ENCODE assay signal across 34 cellular contexts in the genomic region with DNA sequence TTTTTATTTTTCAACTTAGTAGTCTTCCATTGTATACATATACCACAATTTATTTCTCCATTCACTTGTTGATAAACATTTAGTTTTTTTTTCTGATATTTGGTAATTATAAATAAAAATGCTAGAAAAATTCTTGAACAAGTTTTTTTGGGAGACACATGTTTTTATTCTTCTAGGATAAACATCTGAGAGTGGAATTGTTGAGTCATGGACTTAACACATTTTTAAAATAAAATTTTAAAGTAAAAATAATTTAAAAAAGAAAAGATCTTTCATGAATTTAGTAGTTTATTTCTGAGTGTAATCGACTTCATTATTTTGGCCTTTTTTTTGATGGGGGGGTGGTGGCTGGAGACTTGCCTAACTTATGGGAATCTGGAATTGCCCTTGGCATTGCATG.
"Had no signal": no experiment of that assay in that cellular context is flagged by ENCODE, and none has a peak within 500 bp of the region (broad histone marks: within the 10 kb centered on the region; RNA-seq: fewer than 3 reads in every experiment).

No MANE protein-coding gene starts in this region.

- H3K27ac Mint-ChIP-seq: activated CD4-positive, alpha-beta memory T cell treated with anti-CD3 and anti-CD28 coated beads, Interleukin-2, amount 10 ng/mL, durations not matched to agents 7 days and 5 days; activated CD8-positive, alpha-beta memory T cell treated with anti-CD3 and anti-CD28 coated beads, Interleukin-2, amount 10 ng/mL, durations not matched to agents 7 days and 5 days; activated naive CD4-positive, alpha-beta T cell treated with anti-CD3 and anti-CD28 coated beads, Interleukin-2, amount 10 ng/mL, durations not matched to agents 7 days and 5 days; activated naive CD8-positive, alpha-beta T cell; activated naive CD8-positive, alpha-beta T cell treated with anti-CD3 and anti-CD28 coated beads, Interleukin-2, amount 50 U/mL, for 24 hours had no signal

- H3K4me3 Mint-ChIP-seq: activated CD4-positive, alpha-beta memory T cell treated with anti-CD3 and anti-CD28 coated beads, Interleukin-2, amount 10 ng/mL, durations not matched to agents 7 days and 5 days; activated CD8-positive, alpha-beta memory T cell treated with anti-CD3 and anti-CD28 coated beads, Interleukin-2, amount 10 ng/mL, durations not matched to agents 7 days and 5 days; activated naive CD4-positive, alpha-beta T cell treated with anti-CD3 and anti-CD28 coated beads, Interleukin-2, amount 10 ng/mL, durations not matched to agents 7 days and 5 days; activated naive CD8-positive, alpha-beta T cell; activated naive CD8-positive, alpha-beta T cell treated with anti-CD3 and anti-CD28 coated beads, Interleukin-2, amount 50 U/mL, for 24 hours had no signal

- H3K27me3 ChIP-seq: brain microvascular endothelial cell, Peyer's patch, SJSA1 had no signal

- H3K4me1 ChIP-seq: Peyer's patch, SJSA1 had no signal

- H3K27me3 Mint-ChIP-seq: activated CD4-positive, alpha-beta memory T cell treated with anti-CD3 and anti-CD28 coated beads, Interleukin-2, amount 10 ng/mL, durations not matched to agents 7 days and 5 days; activated CD8-positive, alpha-beta memory T cell treated with anti-CD3 and anti-CD28 coated beads, Interleukin-2, amount 10 ng/mL, durations not matched to agents 7 days and 5 days; activated naive CD4-positive, alpha-beta T cell treated with anti-CD3 and anti-CD28 coated beads, Interleukin-2, amount 10 ng/mL, durations not matched to agents 7 days and 5 days had no signal

- H3K4me3 ChIP-seq: Peyer's patch, SJSA1 had no signal

- ATAC-seq: activated CD8-positive, alpha-beta memory T cell treated with anti-CD3 and anti-CD28 coated beads, Interleukin-2, amount 10 ng/mL, durations not matched to agents 7 days and 5 days; activated naive CD8-positive, alpha-beta T cell treated with anti-CD3 and anti-CD28 coated beads, Interleukin-2, amount 50 U/mL, for 24 hours; PC-3; SK-N-SH treated with all-trans-retinoic acid at 6 μM for 48 hours had no signal

- DNase-seq: activated CD4-positive, alpha-beta memory T cell treated with anti-CD3 and anti-CD28 coated beads, Interleukin-2, amount 10 ng/mL, durations not matched to agents 7 days and 5 days; activated CD4-positive, alpha-beta T cell treated with anti-CD3 and anti-CD28 coated beads for 1 hour; activated CD4-positive, alpha-beta T cell treated with anti-CD3 and anti-CD28 coated beads for 48 hours; activated CD4-positive, CD25-positive, alpha-beta regulatory T cell; activated CD8-positive, alpha-beta memory T cell treated with anti-CD3 and anti-CD28 coated beads for 24 hours; activated CD8-positive, alpha-beta memory T cell treated with anti-CD3 and anti-CD28 coated beads, Interleukin-2, amount 10 ng/mL, durations not matched to agents 7 days and 5 days; activated CD8-positive, alpha-beta memory T cell treated with anti-CD3 and anti-CD28 coated beads, Interleukin-2, amount 50 U/mL, for 48 hours; activated effector memory CD4-positive, alpha-beta T cell treated with Interleukin-2 at 50 U/mL for 16 hours; activated naive CD4-positive, alpha-beta T cell treated with anti-CD3 and anti-CD28 coated beads, Interleukin-2, amount 10 ng/mL, durations not matched to agents 7 days and 5 days; activated naive CD8-positive, alpha-beta T cell treated with anti-CD3 and anti-CD28 coated beads, Interleukin-2, amount 50 U/mL, for 24 hours; activated T-cell treated with anti-CD3 and anti-CD28 coated beads, Interleukin-2, amount 50 U/mL, for 48 hours; anterior cingulate cortex; brain microvascular endothelial cell; central memory CD4-positive, alpha-beta T cell; Karpas-422; KBM-7; NCI-H1105; NCI-H1417 treated with DMSO at 0.1 percent for 48 hours; NCI-H187 treated with DMSO at 0.1 percent for 48 hours; NCI-H2081; NCI-H226; NCI-H446 treated with DMSO at 0.1 percent for 48 hours; NCI-H524; NK-92 treated with Interleukin-12 subunit alpha and Interleukin-12 subunit beta, amount 100 ng/mL, for 24 hours; PC-3; Peyer's patch; RPMI8226; SHP77 treated with DMSO at 0.1 percent for 48 hours; T-helper 1 cell; T1000; WERI-Rb-1 had no signal

- H3K9me3 Mint-ChIP-seq: activated CD4-positive, alpha-beta memory T cell treated with anti-CD3 and anti-CD28 coated beads, Interleukin-2, amount 10 ng/mL, durations not matched to agents 7 days and 5 days; activated naive CD4-positive, alpha-beta T cell treated with anti-CD3 and anti-CD28 coated beads, Interleukin-2, amount 10 ng/mL, durations not matched to agents 7 days and 5 days; activated naive CD8-positive, alpha-beta T cell treated with anti-CD3 and anti-CD28 coated beads, Interleukin-2, amount 50 U/mL, for 24 hours had no signal

- H3K27ac ChIP-seq: brain microvascular endothelial cell, Peyer's patch, SJSA1, WERI-Rb-1 had no signal

- H3K4me1 Mint-ChIP-seq: activated CD4-positive, alpha-beta memory T cell treated with anti-CD3 and anti-CD28 coated beads, Interleukin-2, amount 10 ng/mL, durations not matched to agents 7 days and 5 days; activated CD8-positive, alpha-beta memory T cell treated with anti-CD3 and anti-CD28 coated beads, Interleukin-2, amount 10 ng/mL, durations not matched to agents 7 days and 5 days; activated naive CD4-positive, alpha-beta T cell treated with anti-CD3 and anti-CD28 coated beads, Interleukin-2, amount 10 ng/mL, durations not matched to agents 7 days and 5 days; activated naive CD8-positive, alpha-beta T cell treated with anti-CD3 and anti-CD28 coated beads, Interleukin-2, amount 50 U/mL, for 24 hours had no signal

- H3K36me3 ChIP-seq: brain microvascular endothelial cell, Peyer's patch, SJSA1, WERI-Rb-1 had no signal

- H3K36me3 Mint-ChIP-seq: activated CD8-positive, alpha-beta memory T cell treated with anti-CD3 and anti-CD28 coated beads, Interleukin-2, amount 10 ng/mL, durations not matched to agents 7 days and 5 days; activated naive CD4-positive, alpha-beta T cell treated with anti-CD3 and anti-CD28 coated beads, Interleukin-2, amount 10 ng/mL, durations not matched to agents 7 days and 5 days; activated naive CD8-positive, alpha-beta T cell had no signal

- H3K9me3 ChIP-seq: Peyer's patch, SJSA1 had no signal
